Comparison of ENCODE assay signal across 1 cellular context in the genomic region with DNA sequence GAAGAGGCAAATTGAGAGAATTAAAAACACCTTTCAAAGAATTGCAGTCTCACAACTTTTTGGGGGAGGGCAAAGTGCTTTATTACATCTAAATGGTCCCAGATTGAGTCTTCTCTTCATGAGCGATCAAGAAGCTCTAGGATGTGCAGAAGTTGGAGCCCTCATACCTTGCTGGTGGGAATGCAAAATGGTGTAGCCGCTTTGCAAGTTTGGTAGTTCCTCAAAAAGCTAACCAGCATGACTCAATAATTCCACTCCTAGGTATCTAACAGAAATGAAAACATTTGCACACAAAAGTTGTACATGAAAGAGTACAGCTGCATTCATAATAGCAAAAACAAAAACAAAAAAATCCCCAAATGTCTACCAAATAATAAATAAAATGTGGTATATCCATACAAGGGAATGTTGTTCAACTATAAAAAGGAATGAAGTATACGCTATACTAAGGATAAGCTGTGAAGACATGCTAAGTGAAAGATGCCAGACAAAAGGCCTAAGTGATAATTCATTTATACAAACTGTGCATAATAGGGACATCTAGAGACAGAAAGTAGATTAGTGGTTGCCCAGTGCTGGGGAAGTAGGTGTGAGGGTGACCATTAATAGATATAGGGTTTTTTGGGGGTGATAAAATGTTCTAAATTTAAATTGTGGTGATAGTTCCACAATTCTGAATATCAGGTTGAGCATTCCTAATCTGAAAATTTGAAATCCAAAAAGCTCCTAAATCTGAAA.
TF ChIP-seq lines count a peak whose summit lies in the region.

No MANE protein-coding gene starts in this region.

TF ChIP-seq in GM12878, 131 proteins besides CTCF, POLR2A, EP300 and RAD21:
- TF ChIP-seq JUNB (IDR thresholded peaks at IDR 0.05), result no peak
- TF ChIP-seq, protein P1, sequence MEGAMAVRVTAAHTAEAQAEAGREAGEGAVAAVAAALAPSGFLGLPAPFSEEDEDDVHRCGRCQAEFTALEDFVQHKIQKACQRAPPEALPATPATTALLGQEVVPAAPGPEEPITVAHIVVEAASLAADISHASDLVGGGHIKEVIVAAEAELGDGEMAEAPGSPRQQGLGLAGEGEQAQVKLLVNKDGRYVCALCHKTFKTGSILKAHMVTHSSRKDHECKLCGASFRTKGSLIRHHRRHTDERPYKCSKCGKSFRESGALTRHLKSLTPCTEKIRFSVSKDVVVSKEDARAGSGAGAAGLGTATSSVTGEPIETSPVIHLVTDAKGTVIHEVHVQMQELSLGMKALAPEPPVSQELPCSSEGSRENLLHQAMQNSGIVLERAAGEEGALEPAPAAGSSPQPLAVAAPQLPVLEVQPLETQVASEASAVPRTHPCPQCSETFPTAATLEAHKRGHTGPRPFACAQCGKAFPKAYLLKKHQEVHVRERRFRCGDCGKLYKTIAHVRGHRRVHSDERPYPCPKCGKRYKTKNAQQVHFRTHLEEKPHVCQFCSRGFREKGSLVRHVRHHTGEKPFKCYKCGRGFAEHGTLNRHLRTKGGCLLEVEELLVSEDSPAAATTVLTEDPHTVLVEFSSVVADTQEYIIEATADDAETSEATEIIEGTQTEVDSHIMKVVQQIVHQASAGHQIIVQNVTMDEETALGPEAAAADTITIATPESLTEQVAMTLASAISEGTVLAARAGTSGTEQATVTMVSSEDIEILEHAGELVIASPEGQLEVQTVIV (IDR thresholded peaks at IDR 0.05; ENCODE audit: borderline replicate concordance, partially characterized antibody), result no peak
- TF ChIP-seq TBL1XR1 (IDR thresholded peaks at IDR 0.05; ENCODE audit: low read depth, low read length), result no peak
- TF ChIP-seq SMAD1 (IDR thresholded peaks at IDR 0.05; ENCODE audit: low read depth, partially characterized antibody), result no peak
- TF ChIP-seq, protein P2, sequence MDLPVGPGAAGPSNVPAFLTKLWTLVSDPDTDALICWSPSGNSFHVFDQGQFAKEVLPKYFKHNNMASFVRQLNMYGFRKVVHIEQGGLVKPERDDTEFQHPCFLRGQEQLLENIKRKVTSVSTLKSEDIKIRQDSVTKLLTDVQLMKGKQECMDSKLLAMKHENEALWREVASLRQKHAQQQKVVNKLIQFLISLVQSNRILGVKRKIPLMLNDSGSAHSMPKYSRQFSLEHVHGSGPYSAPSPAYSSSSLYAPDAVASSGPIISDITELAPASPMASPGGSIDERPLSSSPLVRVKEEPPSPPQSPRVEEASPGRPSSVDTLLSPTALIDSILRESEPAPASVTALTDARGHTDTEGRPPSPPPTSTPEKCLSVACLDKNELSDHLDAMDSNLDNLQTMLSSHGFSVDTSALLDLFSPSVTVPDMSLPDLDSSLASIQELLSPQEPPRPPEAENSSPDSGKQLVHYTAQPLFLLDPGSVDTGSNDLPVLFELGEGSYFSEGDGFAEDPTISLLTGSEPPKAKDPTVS (IDR thresholded peaks at IDR 0.05; ENCODE audit: low read depth, low read length), result no peak
- TF ChIP-seq ZSCAN29 (IDR thresholded peaks at IDR 0.05), result no peak
- TF ChIP-seq GABPA (IDR thresholded peaks at IDR 0.05; ENCODE audit: low read depth), result no peak
- TF ChIP-seq, protein P3, sequence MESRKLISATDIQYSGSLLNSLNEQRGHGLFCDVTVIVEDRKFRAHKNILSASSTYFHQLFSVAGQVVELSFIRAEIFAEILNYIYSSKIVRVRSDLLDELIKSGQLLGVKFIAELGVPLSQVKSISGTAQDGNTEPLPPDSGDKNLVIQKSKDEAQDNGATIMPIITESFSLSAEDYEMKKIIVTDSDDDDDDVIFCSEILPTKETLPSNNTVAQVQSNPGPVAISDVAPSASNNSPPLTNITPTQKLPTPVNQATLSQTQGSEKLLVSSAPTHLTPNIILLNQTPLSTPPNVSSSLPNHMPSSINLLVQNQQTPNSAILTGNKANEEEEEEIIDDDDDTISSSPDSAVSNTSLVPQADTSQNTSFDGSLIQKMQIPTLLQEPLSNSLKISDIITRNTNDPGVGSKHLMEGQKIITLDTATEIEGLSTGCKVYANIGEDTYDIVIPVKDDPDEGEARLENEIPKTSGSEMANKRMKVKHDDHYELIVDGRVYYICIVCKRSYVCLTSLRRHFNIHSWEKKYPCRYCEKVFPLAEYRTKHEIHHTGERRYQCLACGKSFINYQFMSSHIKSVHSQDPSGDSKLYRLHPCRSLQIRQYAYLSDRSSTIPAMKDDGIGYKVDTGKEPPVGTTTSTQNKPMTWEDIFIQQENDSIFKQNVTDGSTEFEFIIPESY (IDR thresholded peaks at IDR 0.05), result no peak
- TF ChIP-seq NR2C2 (IDR thresholded peaks at IDR 0.05; ENCODE audit: borderline replicate concordance, control insufficient read depth, insufficient read length, low read depth), result no peak
